In the genomic region with DNA sequence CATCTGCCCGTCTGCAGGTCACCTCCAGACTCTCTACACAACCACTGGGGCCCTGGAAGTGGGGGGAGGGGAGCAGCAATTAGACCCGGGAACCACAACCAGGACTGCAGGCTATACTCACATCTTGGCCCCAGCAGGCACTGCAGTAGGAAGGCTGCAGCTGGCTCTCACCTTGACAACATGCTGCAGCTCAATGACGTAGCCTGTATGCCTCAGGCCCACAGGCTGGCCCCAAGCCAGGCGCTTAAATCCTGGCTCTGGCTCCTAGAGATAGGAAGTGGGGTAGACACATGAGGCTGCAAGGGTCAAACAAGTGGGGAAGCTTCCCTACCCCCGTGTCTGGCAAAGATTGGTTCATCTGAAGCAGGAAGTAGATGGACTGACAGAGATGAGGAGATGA, we compare ENCODE assay signal across 3 cellular contexts.
TF ChIP-seq lines count a peak whose summit lies in the region.

No MANE protein-coding gene starts in this region.

TF ChIP-seq in SK-N-SH, 30 proteins besides CTCF, POLR2A, EP300 and RAD21:
- TF ChIP-seq CHD2 (IDR thresholded peaks at IDR 0.05; ENCODE audit: low read length, partially characterized antibody): peak; percentile 20
- TF ChIP-seq, protein P1, sequence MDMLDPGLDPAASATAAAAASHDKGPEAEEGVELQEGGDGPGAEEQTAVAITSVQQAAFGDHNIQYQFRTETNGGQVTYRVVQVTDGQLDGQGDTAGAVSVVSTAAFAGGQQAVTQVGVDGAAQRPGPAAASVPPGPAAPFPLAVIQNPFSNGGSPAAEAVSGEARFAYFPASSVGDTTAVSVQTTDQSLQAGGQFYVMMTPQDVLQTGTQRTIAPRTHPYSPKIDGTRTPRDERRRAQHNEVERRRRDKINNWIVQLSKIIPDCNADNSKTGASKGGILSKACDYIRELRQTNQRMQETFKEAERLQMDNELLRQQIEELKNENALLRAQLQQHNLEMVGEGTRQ (IDR thresholded peaks at IDR 0.05; ENCODE audit: borderline replicate concordance, low read depth, low read length): no peak
- no peak for TF ChIP-seq FOXJ3 (CRISPR knock-in tag; IDR thresholded peaks at IDR 0.05)
- 0 out of 2 replicates have a peak, but pooled peaks have one; percentile 49 for TF ChIP-seq RFX5 (IDR thresholded peaks at IDR 0.05; ENCODE audit: low read length)
- no peak for TF ChIP-seq TCF12 (IDR thresholded peaks at IDR 0.05)
- TF ChIP-seq MXI1 (IDR thresholded peaks at IDR 0.05; ENCODE audit: low read depth, low read length): no peak; the same call in 1 of the 2 replicates
- TF ChIP-seq NFIC (IDR thresholded peaks at IDR 0.05; ENCODE audit: borderline replicate concordance): no peak
- TF ChIP-seq, protein P2, sequence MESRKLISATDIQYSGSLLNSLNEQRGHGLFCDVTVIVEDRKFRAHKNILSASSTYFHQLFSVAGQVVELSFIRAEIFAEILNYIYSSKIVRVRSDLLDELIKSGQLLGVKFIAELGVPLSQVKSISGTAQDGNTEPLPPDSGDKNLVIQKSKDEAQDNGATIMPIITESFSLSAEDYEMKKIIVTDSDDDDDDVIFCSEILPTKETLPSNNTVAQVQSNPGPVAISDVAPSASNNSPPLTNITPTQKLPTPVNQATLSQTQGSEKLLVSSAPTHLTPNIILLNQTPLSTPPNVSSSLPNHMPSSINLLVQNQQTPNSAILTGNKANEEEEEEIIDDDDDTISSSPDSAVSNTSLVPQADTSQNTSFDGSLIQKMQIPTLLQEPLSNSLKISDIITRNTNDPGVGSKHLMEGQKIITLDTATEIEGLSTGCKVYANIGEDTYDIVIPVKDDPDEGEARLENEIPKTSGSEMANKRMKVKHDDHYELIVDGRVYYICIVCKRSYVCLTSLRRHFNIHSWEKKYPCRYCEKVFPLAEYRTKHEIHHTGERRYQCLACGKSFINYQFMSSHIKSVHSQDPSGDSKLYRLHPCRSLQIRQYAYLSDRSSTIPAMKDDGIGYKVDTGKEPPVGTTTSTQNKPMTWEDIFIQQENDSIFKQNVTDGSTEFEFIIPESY (IDR thresholded peaks at IDR 0.05; ENCODE audit: borderline replicate concordance, low read depth): no peak

TF ChIP-seq in SK-N-SH treated with all-trans-retinoic acid at 6 μM for 48 hours, 23 proteins besides CTCF, POLR2A, EP300 and RAD21:
- TF ChIP-seq TCF4 (CRISPR knock-in tag; IDR thresholded peaks at IDR 0.05; ENCODE audit: borderline replicate concordance) (no peak), RARB (CRISPR knock-in tag; IDR thresholded peaks at IDR 0.05) (no peak), GLIS3 (CRISPR knock-in tag; IDR thresholded peaks at IDR 0.05) (no peak), ESRRG (CRISPR knock-in tag; IDR thresholded peaks at IDR 0.05) (no peak), ZNF8 (CRISPR knock-in tag; IDR thresholded peaks at IDR 0.05) (no peak), TOX (CRISPR knock-in tag; IDR thresholded peaks at IDR 0.05; ENCODE audit: borderline replicate concordance) (no peak), ISL1 (CRISPR knock-in tag; IDR thresholded peaks at IDR 0.05) (no peak), PPARA (CRISPR knock-in tag; IDR thresholded peaks at IDR 0.05; ENCODE audit: borderline replicate concordance) (no peak), ZFP30 (CRISPR knock-in tag; IDR thresholded peaks at IDR 0.05) (no peak), ARNTL (CRISPR knock-in tag; IDR thresholded peaks at IDR 0.05; ENCODE audit: borderline replicate concordance, low read depth) (no peak), ZNF565 (CRISPR knock-in tag; conservative IDR thresholded peaks at IDR 0.05; ENCODE audit: low read depth) (no peak), SNAI2 (CRISPR knock-in tag; IDR thresholded peaks at IDR 0.05) (no peak), ZC3H10 (CRISPR knock-in tag; IDR thresholded peaks at IDR 0.05) (no peak), ZFP3 (CRISPR knock-in tag; IDR thresholded peaks at IDR 0.05) (no peak)
- TF ChIP-seq, protein P3, sequence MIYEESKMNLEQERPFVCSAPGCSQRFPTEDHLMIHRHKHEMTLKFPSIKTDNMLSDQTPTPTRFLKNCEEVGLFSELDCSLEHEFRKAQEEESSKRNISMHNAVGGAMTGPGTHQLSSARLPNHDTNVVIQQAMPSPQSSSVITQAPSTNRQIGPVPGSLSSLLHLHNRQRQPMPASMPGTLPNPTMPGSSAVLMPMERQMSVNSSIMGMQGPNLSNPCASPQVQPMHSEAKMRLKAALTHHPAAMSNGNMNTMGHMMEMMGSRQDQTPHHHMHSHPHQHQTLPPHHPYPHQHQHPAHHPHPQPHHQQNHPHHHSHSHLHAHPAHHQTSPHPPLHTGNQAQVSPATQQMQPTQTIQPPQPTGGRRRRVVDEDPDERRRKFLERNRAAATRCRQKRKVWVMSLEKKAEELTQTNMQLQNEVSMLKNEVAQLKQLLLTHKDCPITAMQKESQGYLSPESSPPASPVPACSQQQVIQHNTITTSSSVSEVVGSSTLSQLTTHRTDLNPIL (CRISPR knock-in tag; IDR thresholded peaks at IDR 0.05; ENCODE audit: low read depth): no peak
- TF ChIP-seq, protein P4, sequence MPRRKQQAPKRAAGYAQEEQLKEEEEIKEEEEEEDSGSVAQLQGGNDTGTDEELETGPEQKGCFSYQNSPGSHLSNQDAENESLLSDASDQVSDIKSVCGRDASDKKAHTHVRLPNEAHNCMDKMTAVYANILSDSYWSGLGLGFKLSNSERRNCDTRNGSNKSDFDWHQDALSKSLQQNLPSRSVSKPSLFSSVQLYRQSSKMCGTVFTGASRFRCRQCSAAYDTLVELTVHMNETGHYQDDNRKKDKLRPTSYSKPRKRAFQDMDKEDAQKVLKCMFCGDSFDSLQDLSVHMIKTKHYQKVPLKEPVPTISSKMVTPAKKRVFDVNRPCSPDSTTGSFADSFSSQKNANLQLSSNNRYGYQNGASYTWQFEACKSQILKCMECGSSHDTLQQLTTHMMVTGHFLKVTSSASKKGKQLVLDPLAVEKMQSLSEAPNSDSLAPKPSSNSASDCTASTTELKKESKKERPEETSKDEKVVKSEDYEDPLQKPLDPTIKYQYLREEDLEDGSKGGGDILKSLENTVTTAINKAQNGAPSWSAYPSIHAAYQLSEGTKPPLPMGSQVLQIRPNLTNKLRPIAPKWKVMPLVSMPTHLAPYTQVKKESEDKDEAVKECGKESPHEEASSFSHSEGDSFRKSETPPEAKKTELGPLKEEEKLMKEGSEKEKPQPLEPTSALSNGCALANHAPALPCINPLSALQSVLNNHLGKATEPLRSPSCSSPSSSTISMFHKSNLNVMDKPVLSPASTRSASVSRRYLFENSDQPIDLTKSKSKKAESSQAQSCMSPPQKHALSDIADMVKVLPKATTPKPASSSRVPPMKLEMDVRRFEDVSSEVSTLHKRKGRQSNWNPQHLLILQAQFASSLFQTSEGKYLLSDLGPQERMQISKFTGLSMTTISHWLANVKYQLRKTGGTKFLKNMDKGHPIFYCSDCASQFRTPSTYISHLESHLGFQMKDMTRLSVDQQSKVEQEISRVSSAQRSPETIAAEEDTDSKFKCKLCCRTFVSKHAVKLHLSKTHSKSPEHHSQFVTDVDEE (CRISPR knock-in tag; IDR thresholded peaks at IDR 0.05): no peak
- TF ChIP-seq, protein P5, sequence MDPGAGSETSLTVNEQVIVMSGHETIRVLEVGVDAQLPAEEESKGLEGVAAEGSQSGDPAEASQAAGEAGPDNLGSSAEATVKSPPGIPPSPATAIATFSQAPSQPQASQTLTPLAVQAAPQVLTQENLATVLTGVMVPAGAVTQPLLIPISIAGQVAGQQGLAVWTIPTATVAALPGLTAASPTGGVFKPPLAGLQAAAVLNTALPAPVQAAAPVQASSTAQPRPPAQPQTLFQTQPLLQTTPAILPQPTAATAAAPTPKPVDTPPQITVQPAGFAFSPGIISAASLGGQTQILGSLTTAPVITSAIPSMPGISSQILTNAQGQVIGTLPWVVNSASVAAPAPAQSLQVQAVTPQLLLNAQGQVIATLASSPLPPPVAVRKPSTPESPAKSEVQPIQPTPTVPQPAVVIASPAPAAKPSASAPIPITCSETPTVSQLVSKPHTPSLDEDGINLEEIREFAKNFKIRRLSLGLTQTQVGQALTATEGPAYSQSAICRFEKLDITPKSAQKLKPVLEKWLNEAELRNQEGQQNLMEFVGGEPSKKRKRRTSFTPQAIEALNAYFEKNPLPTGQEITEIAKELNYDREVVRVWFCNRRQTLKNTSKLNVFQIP (CRISPR knock-in tag; IDR thresholded peaks at IDR 0.05; ENCODE audit: borderline replicate concordance, low read depth): no peak

TF ChIP-seq in K562, 482 proteins besides CTCF, POLR2A, EP300 and RAD21 (continues in another document):
- TF ChIP-seq NFATC3 (IDR thresholded peaks at IDR 0.05) (no peak), ZNF586 (CRISPR knock-in tag; conservative IDR thresholded peaks at IDR 0.05) (no peak), ZNF445 (CRISPR knock-in tag; IDR thresholded peaks at IDR 0.05; ENCODE audit: low read depth) (no peak), FOSL1 (tag; conservative IDR thresholded peaks at IDR 0.05) (0 out of 2 replicates have a peak, but pooled peaks have one; percentile 18), NR2F6 (CRISPR knock-in tag; IDR thresholded peaks at IDR 0.05) (no peak), DPF2 (IDR thresholded peaks at IDR 0.05) (peak; percentile 40; the same call in 1 of the 2 replicates), MTF1 (CRISPR knock-in tag; IDR thresholded peaks at IDR 0.05; ENCODE audit: borderline replicate concordance) (no peak), HDAC3 (IDR thresholded peaks at IDR 0.05; ENCODE audit: borderline replicate concordance, partially characterized antibody) (peak; percentile 63), FOXM1 (IDR thresholded peaks at IDR 0.05; ENCODE audit: low read depth) (no peak), FOXM1 (CRISPR knock-in tag; IDR thresholded peaks at IDR 0.05; ENCODE audit: low read depth) (no peak), ESRRB (CRISPR knock-in tag; IDR thresholded peaks at IDR 0.05; ENCODE audit: borderline replicate concordance) (no peak), SMAD4 (CRISPR knock-in tag; conservative IDR thresholded peaks at IDR 0.05) (peak; percentile 97), NCOR1 (IDR thresholded peaks at IDR 0.05) (peak; percentile 87), ZNF384 (IDR thresholded peaks at IDR 0.05; ENCODE audit: low read depth, low read length) (no peak), HDGF (IDR thresholded peaks at IDR 0.05) (no peak), HMG20B (CRISPR knock-in tag; IDR thresholded peaks at IDR 0.05) (no peak), XRCC3 (IDR thresholded peaks at IDR 0.05) (no peak), PRPF4 (IDR thresholded peaks at IDR 0.05; ENCODE audit: insufficient read depth, low read depth, low read length, poor library complexity, severe bottlenecking) (no peak), NCOA4 (IDR thresholded peaks at IDR 0.05; ENCODE audit: partially characterized antibody) (no peak), NR2C2 (CRISPR knock-in tag; IDR thresholded peaks at IDR 0.05) (no peak), NR2C2 (tag; IDR thresholded peaks at IDR 0.05) (peak; percentile 39; the same call in 1 of the 2 replicates), KLF16 (IDR thresholded peaks at IDR 0.05) (peak; percentile 32; the same call in 1 of the 2 replicates)
- TF ChIP-seq, protein P6, sequence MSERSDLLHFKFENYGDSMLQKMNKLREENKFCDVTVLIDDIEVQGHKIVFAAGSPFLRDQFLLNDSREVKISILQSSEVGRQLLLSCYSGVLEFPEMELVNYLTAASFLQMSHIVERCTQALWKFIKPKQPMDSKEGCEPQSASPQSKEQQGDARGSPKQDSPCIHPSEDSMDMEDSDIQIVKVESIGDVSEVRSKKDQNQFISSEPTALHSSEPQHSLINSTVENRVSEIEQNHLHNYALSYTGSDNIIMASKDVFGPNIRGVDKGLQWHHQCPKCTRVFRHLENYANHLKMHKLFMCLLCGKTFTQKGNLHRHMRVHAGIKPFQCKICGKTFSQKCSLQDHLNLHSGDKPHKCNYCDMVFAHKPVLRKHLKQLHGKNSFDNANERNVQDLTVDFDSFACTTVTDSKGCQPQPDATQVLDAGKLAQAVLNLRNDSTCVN (CRISPR knock-in tag; IDR thresholded peaks at IDR 0.05): no peak
- TF ChIP-seq, protein P7, sequence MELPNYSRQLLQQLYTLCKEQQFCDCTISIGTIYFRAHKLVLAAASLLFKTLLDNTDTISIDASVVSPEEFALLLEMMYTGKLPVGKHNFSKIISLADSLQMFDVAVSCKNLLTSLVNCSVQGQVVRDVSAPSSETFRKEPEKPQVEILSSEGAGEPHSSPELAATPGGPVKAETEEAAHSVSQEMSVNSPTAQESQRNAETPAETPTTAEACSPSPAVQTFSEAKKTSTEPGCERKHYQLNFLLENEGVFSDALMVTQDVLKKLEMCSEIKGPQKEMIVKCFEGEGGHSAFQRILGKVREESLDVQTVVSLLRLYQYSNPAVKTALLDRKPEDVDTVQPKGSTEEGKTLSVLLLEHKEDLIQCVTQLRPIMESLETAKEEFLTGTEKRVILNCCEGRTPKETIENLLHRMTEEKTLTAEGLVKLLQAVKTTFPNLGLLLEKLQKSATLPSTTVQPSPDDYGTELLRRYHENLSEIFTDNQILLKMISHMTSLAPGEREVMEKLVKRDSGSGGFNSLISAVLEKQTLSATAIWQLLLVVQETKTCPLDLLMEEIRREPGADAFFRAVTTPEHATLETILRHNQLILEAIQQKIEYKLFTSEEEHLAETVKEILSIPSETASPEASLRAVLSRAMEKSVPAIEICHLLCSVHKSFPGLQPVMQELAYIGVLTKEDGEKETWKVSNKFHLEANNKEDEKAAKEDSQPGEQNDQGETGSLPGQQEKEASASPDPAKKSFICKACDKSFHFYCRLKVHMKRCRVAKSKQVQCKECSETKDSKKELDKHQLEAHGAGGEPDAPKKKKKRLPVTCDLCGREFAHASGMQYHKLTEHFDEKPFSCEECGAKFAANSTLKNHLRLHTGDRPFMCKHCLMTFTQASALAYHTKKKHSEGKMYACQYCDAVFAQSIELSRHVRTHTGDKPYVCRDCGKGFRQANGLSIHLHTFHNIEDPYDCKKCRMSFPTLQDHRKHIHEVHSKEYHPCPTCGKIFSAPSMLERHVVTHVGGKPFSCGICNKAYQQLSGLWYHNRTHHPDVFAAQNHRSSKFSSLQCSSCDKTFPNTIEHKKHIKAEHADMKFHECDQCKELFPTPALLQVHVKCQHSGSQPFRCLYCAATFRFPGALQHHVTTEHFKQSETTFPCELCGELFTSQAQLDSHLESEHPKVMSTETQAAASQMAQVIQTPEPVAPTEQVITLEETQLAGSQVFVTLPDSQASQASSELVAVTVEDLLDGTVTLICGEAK (IDR thresholded peaks at IDR 0.05): no peak
- TF ChIP-seq, protein P7 (CRISPR knock-in tag; IDR thresholded peaks at IDR 0.05): no peak
